7 cellular contexts compared by ENCODE assay signal in genomic region chr11:71631551-71631950, GRCh38. TPM values are rescaled to one million over a fixed set of nuclear protein-coding genes. Genes with fewer than 3 reads are reported as not detected.
"Had no signal": no experiment of that assay in that cellular context is flagged by ENCODE, and none has a peak within 500 bp of the region (broad histone marks: within the 10 kb centered on the region; RNA-seq: fewer than 3 reads in every experiment).

No MANE protein-coding gene starts in this region.

RNA-seq across cellular contexts. Expression of gene KRTAP5-11, which starts 48.9 kb away (rescaled TPM):
- total RNA-seq: GM23248, GM23338, H1, H4, H7, H9, HFFc6 had no signal
- polyA plus RNA-seq: GM23248, GM23338, H1 had no signal
